28 cellular contexts compared by ENCODE assay signal in genomic region chr2:147541314-147541713, GRCh38.
"Had no signal": no experiment of that assay in that cellular context is flagged by ENCODE, and none has a peak within 500 bp of the region (broad histone marks: within the 10 kb centered on the region; RNA-seq: fewer than 3 reads in every experiment).

No MANE protein-coding gene starts in this region.

- H3K9me3 Mint-ChIP-seq: nephron progenitor cell; stimulated activated effector memory CD8-positive, alpha-beta T cell treated with anti-CD3 and anti-CD28 coated beads, Interleukin-12 subunit alpha, Interleukin-12 subunit beta, amount 100 ng/mL, for 72 hours had no signal

- H3K4me1 ChIP-seq: colonic mucosa, foreskin keratinocyte, left lung, prostate gland, right atrium auricular region, thyroid gland had no signal

- H3K27ac ChIP-seq: colonic mucosa, foreskin keratinocyte, heart right ventricle, left lung, prostate gland, right atrium auricular region, stomach, thyroid gland had no signal

- H3K4me3 ChIP-seq: colonic mucosa, esophagus muscularis mucosa, gastroesophageal sphincter, heart right ventricle, left lung, prostate gland, right atrium auricular region, stomach, thyroid gland had no signal

- FAIRE-seq: endothelial cell of umbilical vein, islet of Langerhans, urothelium cell line had no signal

- H3K27ac Mint-ChIP-seq: naive thymus-derived CD4-positive, alpha-beta T cell; nephron progenitor cell; stimulated activated effector memory CD8-positive, alpha-beta T cell treated with anti-CD3 and anti-CD28 coated beads, Interleukin-12 subunit alpha, Interleukin-12 subunit beta, amount 100 ng/mL, for 72 hours; type B pancreatic cell had no signal

- H3K36me3 Mint-ChIP-seq: stimulated activated effector memory CD8-positive, alpha-beta T cell treated with anti-CD3 and anti-CD28 coated beads, Interleukin-12 subunit alpha, Interleukin-12 subunit beta, amount 100 ng/mL, for 72 hours; type B pancreatic cell had no signal

- H3K4me3 Mint-ChIP-seq: naive thymus-derived CD4-positive, alpha-beta T cell; nephron progenitor cell; stimulated activated effector memory CD8-positive, alpha-beta T cell treated with anti-CD3 and anti-CD28 coated beads, Interleukin-12 subunit alpha, Interleukin-12 subunit beta, amount 100 ng/mL, for 72 hours; type B pancreatic cell had no signal

- H3K27me3 Mint-ChIP-seq: naive thymus-derived CD4-positive, alpha-beta T cell had no signal

- H3K4me1 Mint-ChIP-seq: stimulated activated effector memory CD8-positive, alpha-beta T cell treated with anti-CD3 and anti-CD28 coated beads, Interleukin-12 subunit alpha, Interleukin-12 subunit beta, amount 100 ng/mL, for 72 hours had no signal

- H3K36me3 ChIP-seq: colonic mucosa, esophagus muscularis mucosa, gastroesophageal sphincter, heart right ventricle, left lung, prostate gland, right atrium auricular region, stomach, thyroid gland had no signal

- H3K27me3 ChIP-seq: colonic mucosa, esophagus muscularis mucosa, foreskin keratinocyte, gastroesophageal sphincter, heart right ventricle, left lung, right atrium auricular region, stomach, thyroid gland had no signal

- DNase-seq: colonic mucosa; dermis blood vessel endothelial cell; effector memory CD4-positive, alpha-beta T cell; foreskin keratinocyte; glutamatergic neuron; heart right ventricle; hippocampal formation; left lung; mesenchymal stem cell; midbrain; naive thymus-derived CD4-positive, alpha-beta T cell; nephron progenitor cell; nucleus accumbens; stimulated activated CD4-positive, alpha-beta T cell treated with anti-CD3 and anti-CD28 coated beads, Interleukin-2, amount 100 ng/mL, for 24 hours; stimulated activated CD4-positive, alpha-beta T cell treated with anti-CD3 and anti-CD28 coated beads, Interleukin-4, amount 100 ng/mL, for 24 hours; stimulated activated naive CD4-positive, alpha-beta T cell treated with Interleukin-2 at 50 U/mL for 16 hours; stomach; thyroid gland had no signal

- H3K9me3 ChIP-seq: colonic mucosa, esophagus muscularis mucosa, gastroesophageal sphincter, left lung, prostate gland, right atrium auricular region, stomach, thyroid gland had no signal

- ATAC-seq: foreskin keratinocyte; gastroesophageal sphincter; heart right ventricle; left lung; naive thymus-derived CD4-positive, alpha-beta T cell; sciatic nerve had no signal
